ENCODE assay signal across 3 cellular contexts in genomic region chr7:116593359-116594075, GRCh38.
TF ChIP-seq lines count a peak whose summit lies in the region.

No MANE protein-coding gene starts in this region.

TF ChIP-seq in SK-N-SH, 30 proteins besides CTCF, POLR2A, EP300 and RAD21:
- no peak for TF ChIP-seq ZBTB33 (IDR thresholded peaks at IDR 0.05; ENCODE audit: borderline replicate concordance, low read depth)
- TF ChIP-seq USF2 (IDR thresholded peaks at IDR 0.05; ENCODE audit: borderline replicate concordance, low read depth, low read length), result no peak
- TF ChIP-seq SMC3 (IDR thresholded peaks at IDR 0.05; ENCODE audit: low read depth, low read length), result no peak
- TF ChIP-seq CHD2 (IDR thresholded peaks at IDR 0.05; ENCODE audit: low read length, partially characterized antibody), result no peak
- TF ChIP-seq PBX3 (IDR thresholded peaks at IDR 0.05), result no peak
- TF ChIP-seq EZH2phosphoT487 (IDR thresholded peaks at IDR 0.05; ENCODE audit: borderline replicate concordance, low read depth), result no peak
- TF ChIP-seq RCOR1 (IDR thresholded peaks at IDR 0.05; ENCODE audit: low read length), result no peak
- no peak for TF ChIP-seq FOXJ3 (CRISPR knock-in tag; IDR thresholded peaks at IDR 0.05)
- no peak for TF ChIP-seq GATA2 (CRISPR knock-in tag; IDR thresholded peaks at IDR 0.05)
- no peak for TF ChIP-seq SIN3A (IDR thresholded peaks at IDR 0.05; ENCODE audit: borderline replicate concordance, low read depth, low read length)

TF ChIP-seq in SK-N-SH treated with all-trans-retinoic acid at 6 μM for 48 hours, 23 proteins besides CTCF, POLR2A, EP300 and RAD21 (continued from another document):
- TF ChIP-seq PATZ1 (CRISPR knock-in tag; IDR thresholded peaks at IDR 0.05; ENCODE audit: borderline replicate concordance), result no peak
- no peak for TF ChIP-seq CREB5 (CRISPR knock-in tag; IDR thresholded peaks at IDR 0.05; ENCODE audit: low read depth)
- no peak for TF ChIP-seq GLIS3 (CRISPR knock-in tag; IDR thresholded peaks at IDR 0.05)
- TF ChIP-seq TOX (CRISPR knock-in tag; IDR thresholded peaks at IDR 0.05; ENCODE audit: borderline replicate concordance), result no peak
- TF ChIP-seq TCF4 (CRISPR knock-in tag; IDR thresholded peaks at IDR 0.05; ENCODE audit: borderline replicate concordance), result no peak
- TF ChIP-seq BACH2 (CRISPR knock-in tag; IDR thresholded peaks at IDR 0.05; ENCODE audit: borderline replicate concordance), result no peak
- no peak for TF ChIP-seq ZFP3 (CRISPR knock-in tag; IDR thresholded peaks at IDR 0.05)
- TF ChIP-seq ESRRG (CRISPR knock-in tag; IDR thresholded peaks at IDR 0.05), result no peak
- no peak for TF ChIP-seq ZNF8 (CRISPR knock-in tag; IDR thresholded peaks at IDR 0.05)
- TF ChIP-seq POU6F1 (CRISPR knock-in tag; IDR thresholded peaks at IDR 0.05; ENCODE audit: borderline replicate concordance, low read depth), result no peak
- no peak for TF ChIP-seq ZNF70 (CRISPR knock-in tag; IDR thresholded peaks at IDR 0.05)

TF ChIP-seq in WTC11, 78 proteins besides CTCF, POLR2A, EP300 and RAD21 (continued from another document):
- TF ChIP-seq ATF2 (CRISPR knock-in tag; IDR thresholded peaks at IDR 0.05; ENCODE audit: borderline replicate concordance, low read depth) (no peak), IRF1 (CRISPR knock-in tag; IDR thresholded peaks at IDR 0.05) (no peak)
TF ChIP-seq in WTC11: peak in this region for 0.
